15 cellular contexts compared by ENCODE assay signal in the genomic region with DNA sequence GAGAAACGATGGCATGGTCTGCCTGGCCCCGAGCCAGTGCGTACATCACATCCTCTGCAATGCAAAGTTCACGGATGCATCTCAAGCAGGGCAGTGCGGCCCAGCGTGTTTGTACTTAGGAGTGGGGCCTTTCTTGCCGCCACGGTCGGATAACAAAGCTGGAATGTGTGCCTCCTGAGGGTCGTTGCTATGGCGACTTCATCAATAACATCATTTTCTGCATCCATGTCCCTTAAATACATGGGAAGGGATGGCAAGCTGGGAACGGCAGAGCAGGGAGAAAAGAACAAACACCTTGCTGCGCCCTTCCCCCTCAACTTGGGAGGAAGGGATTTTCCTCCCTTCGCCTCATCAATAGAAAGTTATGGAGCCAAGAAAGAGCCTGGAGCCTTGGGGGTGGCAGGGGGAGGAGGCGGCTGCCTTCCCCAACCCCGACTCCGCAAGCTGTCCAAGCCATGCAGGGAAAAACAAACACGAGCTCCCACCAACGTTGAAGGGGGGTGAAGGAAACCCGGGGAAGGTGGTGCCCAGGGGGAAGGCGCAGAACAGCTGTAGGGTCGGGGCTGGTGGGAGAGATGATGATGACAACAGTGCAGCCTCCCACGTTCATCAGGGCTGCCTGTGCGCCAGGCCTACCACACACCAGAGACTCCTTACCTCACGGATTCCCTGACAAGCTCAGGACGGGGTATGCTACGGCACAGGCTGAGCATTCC.
"Had no signal": no experiment of that assay in that cellular context is flagged by ENCODE, and none has a peak within 500 bp of the region (broad histone marks: within the 10 kb centered on the region; RNA-seq: fewer than 3 reads in every experiment).

No MANE protein-coding gene starts in this region.

- H3K4me3 Mint-ChIP-seq: activated B cell treated with CpG ODN at 0.5 μM for 24 hours; activated CD8-positive, alpha-beta T cell treated with anti-CD3 and anti-CD28 coated beads for 36 hours; activated naive CD8-positive, alpha-beta T cell treated with anti-CD3 and anti-CD28 coated beads, Interleukin-2, amount 10 ng/mL, durations not matched to agents 7 days and 5 days; activated T-cell treated with anti-CD3 and anti-CD28 coated beads, Interleukin-2, amount 50 U/mL, for 24 hours; stimulated activated naive B cell treated with anti-CD40 and anti-IgM and Interleukin-4, amounts not matched to agents 10 μg/mL and 1 μg/mL and 100 μg/mL, for 72 hours; T-helper 2 cell treated with Interferon-gamma antibody and Interleukin-4, amounts not matched to agents 5 μg/mL and 100 μg/mL, for 36 hours had no signal

- H3K27me3 Mint-ChIP-seq: activated CD8-positive, alpha-beta T cell treated with anti-CD3 and anti-CD28 coated beads for 36 hours had no signal

- H3K27ac Mint-ChIP-seq: activated B cell treated with CpG ODN at 0.5 μM for 24 hours; activated naive CD8-positive, alpha-beta T cell treated with anti-CD3 and anti-CD28 coated beads, Interleukin-2, amount 10 ng/mL, durations not matched to agents 7 days and 5 days; activated T-cell treated with anti-CD3 and anti-CD28 coated beads, Interleukin-2, amount 50 U/mL, for 24 hours; activated T-helper 2 cell treated with anti-CD3 and anti-CD28 coated beads, Interferon-gamma antibody, Interleukin-2, Interleukin-4, amounts not matched to agents 10 μg/mL and 5 μg/mL and 100 μg/mL, durations not matched to agents 14 hours and 24 hours and 36 hours; stimulated activated naive B cell treated with anti-CD40 and anti-IgM and Interleukin-4, amounts not matched to agents 10 μg/mL and 1 μg/mL and 100 μg/mL, for 72 hours; T-helper 2 cell treated with Interferon-gamma antibody and Interleukin-4, amounts not matched to agents 5 μg/mL and 100 μg/mL, for 36 hours had no signal

- H3K36me3 ChIP-seq: brain microvascular endothelial cell, left ventricle myocardium inferior, thoracic aorta had no signal

- H3K9me3 ChIP-seq: left ventricle myocardium inferior, thoracic aorta had no signal

- ATAC-seq: activated CD8-positive, alpha-beta T cell treated with anti-CD3 and anti-CD28 coated beads for 36 hours; stimulated activated naive B cell treated with anti-CD40 and anti-IgM and Interleukin-4, amounts not matched to agents 10 μg/mL and 1 μg/mL and 100 μg/mL, for 72 hours had no signal

- H3K4me3 ChIP-seq: dorsolateral prefrontal cortex, left ventricle myocardium inferior, thoracic aorta had no signal

- H3K36me3 Mint-ChIP-seq: activated naive CD8-positive, alpha-beta T cell treated with anti-CD3 and anti-CD28 coated beads, Interleukin-2, amount 10 ng/mL, durations not matched to agents 7 days and 5 days; stimulated activated naive B cell treated with anti-CD40 and anti-IgM and Interleukin-4, amounts not matched to agents 10 μg/mL and 1 μg/mL and 100 μg/mL, for 72 hours had no signal

- H3K9me3 Mint-ChIP-seq: activated B cell treated with CpG ODN at 0.5 μM for 24 hours; activated CD8-positive, alpha-beta T cell treated with anti-CD3 and anti-CD28 coated beads for 36 hours; activated naive CD8-positive, alpha-beta T cell treated with anti-CD3 and anti-CD28 coated beads, Interleukin-2, amount 10 ng/mL, durations not matched to agents 7 days and 5 days; activated T-cell treated with anti-CD3 and anti-CD28 coated beads, Interleukin-2, amount 50 U/mL, for 24 hours; activated T-helper 2 cell treated with anti-CD3 and anti-CD28 coated beads, Interferon-gamma antibody, Interleukin-2, Interleukin-4, amounts not matched to agents 10 μg/mL and 5 μg/mL and 100 μg/mL, durations not matched to agents 14 hours and 24 hours and 36 hours; stimulated activated naive B cell treated with anti-CD40 and anti-IgM and Interleukin-4, amounts not matched to agents 10 μg/mL and 1 μg/mL and 100 μg/mL, for 72 hours; T-helper 2 cell treated with Interferon-gamma antibody and Interleukin-4, amounts not matched to agents 5 μg/mL and 100 μg/mL, for 36 hours had no signal

- DNase-seq: activated B cell treated with CpG ODN at 0.5 μM for 24 hours; activated CD4-positive, alpha-beta T cell treated with anti-CD3 and anti-CD28 coated beads for 48 hours; activated CD8-positive, alpha-beta T cell treated with anti-CD3 and anti-CD28 coated beads for 36 hours; activated naive CD4-positive, alpha-beta T cell treated with Interleukin-2 at 50 U/mL for 16 hours; activated naive CD8-positive, alpha-beta T cell treated with anti-CD3 and anti-CD28 coated beads, Interleukin-2, amount 10 ng/mL, durations not matched to agents 7 days and 5 days; activated T-cell treated with anti-CD3 and anti-CD28 coated beads, Interleukin-2, amount 50 U/mL, for 24 hours; brain microvascular endothelial cell; central memory CD4-positive, alpha-beta T cell; dorsolateral prefrontal cortex; kidney; left ventricle myocardium inferior; stimulated activated naive B cell treated with anti-CD40 and anti-IgM and Interleukin-4, amounts not matched to agents 10 μg/mL and 1 μg/mL and 100 μg/mL, for 72 hours had no signal

- H3K27ac ChIP-seq: brain microvascular endothelial cell, dorsolateral prefrontal cortex, left ventricle myocardium inferior, thoracic aorta had no signal
